In the genomic region with DNA sequence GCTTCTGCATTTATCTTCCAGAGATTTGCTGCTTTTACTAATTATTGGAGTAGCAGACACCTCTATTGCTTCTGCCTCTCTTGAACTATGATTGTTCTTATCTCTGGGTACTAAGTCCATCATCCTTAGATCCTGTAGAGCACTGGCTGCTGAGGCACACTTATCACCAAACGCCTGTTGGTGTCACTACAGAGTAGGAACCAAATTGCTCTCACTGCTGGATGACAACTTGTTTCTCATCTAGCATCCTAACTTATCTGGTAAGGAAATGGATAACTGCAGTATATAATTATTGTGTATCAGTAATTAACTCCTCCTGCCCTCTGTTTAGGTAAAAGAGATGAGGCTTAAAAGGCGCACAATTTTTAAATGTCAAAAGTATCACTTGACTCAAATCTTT, we compare ENCODE assay signal across 11 cellular contexts.
DNase-seq lines count a peak whose midpoint lies in the region; FAIRE-seq and TF ChIP-seq lines count a peak whose summit lies in the region.
"Had no signal": no experiment of that assay in that cellular context is flagged by ENCODE, and none has a peak within 500 bp of the region (broad histone marks: within the 10 kb centered on the region; RNA-seq: fewer than 3 reads in every experiment).

No MANE protein-coding gene starts in this region.

- no peak overlapping the region for H3K27ac ChIP-seq in C4-2B
- no peak overlapping the region for H3K27ac ChIP-seq in keratinocyte (ENCODE audit: control insufficient read depth, insufficient read depth, low read length)
- H3K27ac ChIP-seq: suprapubic skin had no signal

- H4K20me1 ChIP-seq in keratinocyte (ENCODE audit: control insufficient read depth, extremely low read depth, insufficient read depth, low read length) = no peaks in the 10 kb centered on the region

- no peaks in the 10 kb centered on the region for H3K27me3 ChIP-seq in keratinocyte (ENCODE audit: control insufficient read depth, extremely low read depth, insufficient read depth, low read length)
- H3K27me3 ChIP-seq: suprapubic skin had no signal

- TF ChIP-seq CTCF in C4-2B (conservative IDR thresholded peaks at IDR 0.05) (peak; percentile 48), keratinocyte (optimal IDR thresholded peaks at IDR 0.05 in 1 of 3, IDR thresholded peaks at IDR 0.05 in 1 of 3, conservative IDR thresholded peaks at IDR 0.05 in 1 of 3; ENCODE audit: extremely low read depth in 1 of 3, insufficient read depth in 2 of 3, low read length in 3 of 3) (peak in 2 of 3 experiments; percentile 25 to 51)

- H3K4me2 ChIP-seq in keratinocyte (ENCODE audit: control insufficient read depth, extremely low read depth, insufficient read depth, low read depth, low read length) = no peak overlapping the region

- no peaks in the 10 kb centered on the region for H3K9me1 ChIP-seq in keratinocyte (ENCODE audit: control insufficient read depth, extremely low read depth, insufficient read depth, low read length)

- no peaks in the 10 kb centered on the region for H3K79me2 ChIP-seq in keratinocyte (ENCODE audit: control insufficient read depth, insufficient read depth, low read length)

- no peak overlapping the region for H3K4me3 Mint-ChIP-seq in activated T-helper 2 cell treated with anti-CD3 and anti-CD28 coated beads, Interferon-gamma antibody, Interleukin-2, Interleukin-4, amounts not matched to agents 10 μg/mL and 5 μg/mL and 100 μg/mL, durations not matched to agents 14 hours and 24 hours and 36 hours (ENCODE audit: low read depth)
- H3K4me3 Mint-ChIP-seq: CD4-positive, CD25-positive, alpha-beta regulatory T cell had no signal

- no peaks in the 10 kb centered on the region for H3K36me3 ChIP-seq in keratinocyte (ENCODE audit: control insufficient read depth in 2 of 2, extremely low read depth in 1 of 2, insufficient read depth in 2 of 2, low read length in 2 of 2)
- H3K36me3 ChIP-seq: suprapubic skin had no signal

- peaks cover 18% of the 10 kb centered on the region for H3K9me3 Mint-ChIP-seq in activated T-helper 2 cell treated with anti-CD3 and anti-CD28 coated beads, Interferon-gamma antibody, Interleukin-2, Interleukin-4, amounts not matched to agents 10 μg/mL and 5 μg/mL and 100 μg/mL, durations not matched to agents 14 hours and 24 hours and 36 hours

- no peak for FAIRE-seq in keratinocyte (lab: Jason Lieb, UNC)

- H3K9ac ChIP-seq in keratinocyte (ENCODE audit: control insufficient read depth, extremely low read depth, insufficient read depth, low read length) = no peak overlapping the region

- no peaks in the 10 kb centered on the region for H3K27me3 Mint-ChIP-seq in activated T-helper 2 cell treated with anti-CD3 and anti-CD28 coated beads, Interferon-gamma antibody, Interleukin-2, Interleukin-4, amounts not matched to agents 10 μg/mL and 5 μg/mL and 100 μg/mL, durations not matched to agents 14 hours and 24 hours and 36 hours (ENCODE audit: low read depth)
- H3K27me3 Mint-ChIP-seq: CD4-positive, CD25-positive, alpha-beta regulatory T cell had no signal

- H3K4me3 ChIP-seq in keratinocyte (ENCODE audit: control insufficient read depth in 2 of 3, extremely low read depth in 1 of 3, insufficient read depth in 2 of 3, low read depth in 1 of 3, low read length in 3 of 3) = no peak overlapping the region
- H3K4me3 ChIP-seq: suprapubic skin had no signal

- no peaks in the 10 kb centered on the region for H3K9me3 ChIP-seq in keratinocyte (ENCODE audit: control insufficient read depth, low read depth, low read length)
- H3K9me3 ChIP-seq: suprapubic skin had no signal

- H2AFZ ChIP-seq in keratinocyte (ENCODE audit: control insufficient read depth, low read length) = no peak overlapping the region

- H3K27ac Mint-ChIP-seq in activated T-helper 2 cell treated with anti-CD3 and anti-CD28 coated beads, Interferon-gamma antibody, Interleukin-2, Interleukin-4, amounts not matched to agents 10 μg/mL and 5 μg/mL and 100 μg/mL, durations not matched to agents 14 hours and 24 hours and 36 hours = no peak overlapping the region
- H3K27ac Mint-ChIP-seq: CD4-positive, CD25-positive, alpha-beta regulatory T cell had no signal

- intact Hi-C loops in activated T-helper 2 cell treated with anti-CD3 and anti-CD28 coated beads, Interferon-gamma antibody, Interleukin-2, Interleukin-4, amounts not matched to agents 10 μg/mL and 5 μg/mL and 100 μg/mL, durations not matched to agents 14 hours and 24 hours and 36 hours (cut with micrococcal nuclease) = no loop called here

- H3K4me1 Mint-ChIP-seq in activated T-helper 2 cell treated with anti-CD3 and anti-CD28 coated beads, Interferon-gamma antibody, Interleukin-2, Interleukin-4, amounts not matched to agents 10 μg/mL and 5 μg/mL and 100 μg/mL, durations not matched to agents 14 hours and 24 hours and 36 hours (ENCODE audit: low read depth) = no peaks in the 10 kb centered on the region
- H3K4me1 Mint-ChIP-seq: CD4-positive, CD25-positive, alpha-beta regulatory T cell had no signal

- no peaks in the 10 kb centered on the region for H3K4me1 ChIP-seq in keratinocyte (ENCODE audit: control insufficient read depth, extremely low read depth, insufficient read depth, low read length)
- H3K4me1 ChIP-seq: suprapubic skin had no signal

- H3K36me3 Mint-ChIP-seq in activated T-helper 2 cell treated with anti-CD3 and anti-CD28 coated beads, Interferon-gamma antibody, Interleukin-2, Interleukin-4, amounts not matched to agents 10 μg/mL and 5 μg/mL and 100 μg/mL, durations not matched to agents 14 hours and 24 hours and 36 hours (ENCODE audit: low read depth) = no peaks in the 10 kb centered on the region
- H3K36me3 Mint-ChIP-seq: CD4-positive, CD25-positive, alpha-beta regulatory T cell had no signal

- DNase-seq in H4 (ENCODE audit: low spot score) (peak; percentile 9), SK-N-DZ (ENCODE audit: low spot score) (peak; percentile 14), keratinocyte (ENCODE audit: low read depth, low spot score) (no peak), KG1 (lab: John Stamatoyannopoulos, UW) (no peak), activated gamma-delta T cell (lab: John Stamatoyannopoulos, UW) (no peak), hippocampal formation (lab: John Stamatoyannopoulos, UW) (no peak)
- DNase-seq in activated T-helper 2 cell treated with anti-CD3 and anti-CD28 coated beads, Interferon-gamma antibody, Interleukin-2, Interleukin-4, amounts not matched to agents 10 μg/mL and 5 μg/mL and 100 μg/mL, durations not matched to agents 14 hours and 24 hours and 36 hours (ENCODE audit: low spot score) = no peak
- DNase-seq: activated gamma-delta T cell treated with Interleukin-2 at 50 U/mL for 16 hours; CD4-positive, CD25-positive, alpha-beta regulatory T cell had no signal

- dilution Hi-C loops in keratinocyte (cut with MboI; ENCODE audit: extremely low pct_ligation_motif_present, low sequenced_read_pairs) = no loop called here

Comparison
In these comparisons a context has a peak if more than half of its experiments do, and no peak if none do; other contexts are left out.
1. DNase-seq: peak in H4 (single experiment) and SK-N-DZ (single experiment); none in keratinocyte (single experiment), KG1 (single experiment), activated T-helper 2 cell treated with anti-CD3 and anti-CD28 coated beads, Interferon-gamma antibody, Interleukin-2, Interleukin-4, amounts not matched to agents 10 μg/mL and 5 μg/mL and 100 μg/mL, durations not matched to agents 14 hours and 24 hours and 36 hours (single experiment), activated gamma-delta T cell (single experiment) and hippocampal formation (0 of 2).